In the genomic region with DNA sequence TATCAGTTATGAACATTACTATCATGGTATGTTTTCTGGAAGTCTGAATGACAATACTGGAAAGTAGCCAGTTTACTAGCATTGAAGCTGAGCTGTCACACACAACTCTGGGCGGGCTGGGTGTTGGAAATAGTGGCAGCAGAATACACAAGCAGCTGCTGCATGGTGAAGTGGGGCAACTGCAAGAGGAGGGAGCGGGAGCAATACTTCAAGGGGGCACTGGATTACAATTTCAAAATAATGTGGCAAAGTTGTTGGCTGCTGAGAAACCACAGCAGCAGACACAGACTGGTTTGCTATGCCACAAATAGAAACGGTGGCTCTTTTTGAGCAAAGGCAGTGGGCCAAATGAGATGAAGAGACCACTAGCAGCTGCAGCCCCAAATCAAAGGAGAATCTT, we compare ENCODE assay signal across 18 cellular contexts.
"Had no signal": no experiment of that assay in that cellular context is flagged by ENCODE, and none has a peak within 500 bp of the region (broad histone marks: within the 10 kb centered on the region; RNA-seq: fewer than 3 reads in every experiment).

No MANE protein-coding gene starts in this region.

- H3K9me3 ChIP-seq: colonic mucosa, thoracic aorta had no signal

- H3K27me3 Mint-ChIP-seq: stimulated activated naive CD8-positive, alpha-beta T cell treated with anti-CD3 and anti-CD28 coated beads, Interleukin-15, Interleukin-2, amounts not matched to agents 100 ng/mL and 50 ng/mL, for 24 hours had no signal

- H3K27ac Mint-ChIP-seq: activated T-helper 1 cell treated with anti-CD3 and anti-CD28 coated beads, Interleukin-12 subunit alpha, Interleukin-12 subunit beta, Interleukin-2, Interleukin-4 antibody, amounts not matched to agents 30 ng/mL and 10 ng/mL and 1 ng/mL, durations not matched to agents 14 hours and 24 hours and 36 hours; memory B cell; nephron progenitor cell; stimulated activated naive CD8-positive, alpha-beta T cell treated with anti-CD3 and anti-CD28 coated beads, Interleukin-15, Interleukin-2, amounts not matched to agents 100 ng/mL and 50 ng/mL, for 24 hours had no signal

- H3K27me3 ChIP-seq: colonic mucosa, gastrocnemius medialis, heart right ventricle, sigmoid colon had no signal

- H3K4me3 Mint-ChIP-seq: activated T-helper 1 cell treated with anti-CD3 and anti-CD28 coated beads, Interleukin-12 subunit alpha, Interleukin-12 subunit beta, Interleukin-2, Interleukin-4 antibody, amounts not matched to agents 30 ng/mL and 10 ng/mL and 1 ng/mL, durations not matched to agents 14 hours and 24 hours and 36 hours; memory B cell; nephron progenitor cell; stimulated activated naive CD8-positive, alpha-beta T cell treated with anti-CD3 and anti-CD28 coated beads, Interleukin-15, Interleukin-2, amounts not matched to agents 100 ng/mL and 50 ng/mL, for 24 hours had no signal

- H3K4me1 Mint-ChIP-seq: memory B cell had no signal

- H3K4me1 ChIP-seq: colonic mucosa, gastrocnemius medialis, heart right ventricle, left ventricle myocardium inferior, sigmoid colon had no signal

- H3K4me3 ChIP-seq: colonic mucosa, gastrocnemius medialis, heart right ventricle, left ventricle myocardium inferior, sigmoid colon, thoracic aorta had no signal

- H3K36me3 ChIP-seq: colonic mucosa, gastrocnemius medialis, heart right ventricle, left ventricle myocardium inferior, sigmoid colon, thoracic aorta, WERI-Rb-1 had no signal

- H3K27ac ChIP-seq: colonic mucosa, epithelial cell of prostate, gastrocnemius medialis, heart right ventricle, left ventricle myocardium inferior, sigmoid colon, thoracic aorta, WERI-Rb-1 had no signal

- DNase-seq: activated CD4-positive, alpha-beta T cell treated with anti-CD3 and anti-CD28 coated beads for 4 hours; activated naive CD4-positive, alpha-beta T cell treated with Interleukin-2 at 50 U/mL for 16 hours; caudate nucleus; colonic mucosa; effector CD8-positive, alpha-beta T cell; gastrocnemius medialis; heart right ventricle; left ventricle myocardium inferior; nephron progenitor cell; sigmoid colon; stimulated activated CD4-positive, alpha-beta T cell treated with anti-CD3 and anti-CD28 coated beads, Interleukin-2, amount 100 ng/mL, for 48 hours; stimulated activated CD8-positive, alpha-beta memory T cell treated with anti-CD3 and anti-CD28 coated beads, Interleukin-4, amount 100 ng/mL, for 48 hours; WERI-Rb-1 had no signal

- ATAC-seq: gastrocnemius medialis, heart right ventricle had no signal

- H3K9me3 Mint-ChIP-seq: activated T-helper 1 cell treated with anti-CD3 and anti-CD28 coated beads, Interleukin-12 subunit alpha, Interleukin-12 subunit beta, Interleukin-2, Interleukin-4 antibody, amounts not matched to agents 30 ng/mL and 10 ng/mL and 1 ng/mL, durations not matched to agents 14 hours and 24 hours and 36 hours had no signal
